ENCODE assay signal across 8 cellular contexts in genomic region chr17:31561469-31562412, GRCh38.
DNase-seq lines count a peak whose midpoint lies in the region; ATAC-seq and TF ChIP-seq lines count a peak whose summit lies in the region.

No MANE protein-coding gene starts in this region.

- no peaks in the 10 kb centered on the region for H3K27me3 ChIP-seq in GM23248 (replicated peaks; ENCODE audit: insufficient read depth)

- H4K20me1 ChIP-seq in GM23248 (ENCODE audit: insufficient read depth) = peaks cover 7% of the 10 kb centered on the region; the same call in 1 of the 2 replicates

- H3K9me3 ChIP-seq in GM23248 (ENCODE audit: low read depth) = no peaks in the 10 kb centered on the region

- H3F3A ChIP-seq in GM23248 (ENCODE audit: insufficient read depth) = peaks cover 41% of the 10 kb centered on the region

- peak; percentile 86 for DNase-seq in GM23248
- DNase-seq in RPMI7951 (ENCODE audit: low read depth) = peak; percentile 86
- DNase-seq in fibroblast of the aortic adventitia (ENCODE audit: low read depth) = peak; percentile 63
- DNase-seq in retinal pigment epithelial cell (ENCODE audit: low read depth) = no peak
- no peak for DNase-seq in stimulated activated CD4-positive, alpha-beta T cell treated with anti-CD3 and anti-CD28 coated beads, Interleukin-4, amount 100 ng/mL, for 4 hours
- no peak for DNase-seq in NCI-H128 (lab: John Stamatoyannopoulos, UW; ENCODE audit: unreplicated experiment)

- H3K79me2 ChIP-seq in GM23248 (ENCODE audit: insufficient read depth) = peaks cover 77% of the 10 kb centered on the region

- WGBS in GM23248 (ENCODE audit: low coverage in 1 of 2, low lambda C conversion rate in 2 of 2, missing lambda C conversion rate in 2 of 2), 2 experiments = 22 to 24% methylated on average over 10 of the region's 10 CpGs

- ATAC-seq in HG03045 (IDR thresholded peaks at IDR 0.05; ENCODE audit: unreplicated experiment) (no peak), GM21390 (IDR thresholded peaks at IDR 0.05; ENCODE audit: unreplicated experiment) (no peak)

- H3K4me1 ChIP-seq in GM23248 (ENCODE audit: insufficient read depth) = peaks cover 37% of the 10 kb centered on the region

- H3K4me3 ChIP-seq in GM23248 = peak overlapping the region; percentile 91
- peak overlapping the region; percentile 84 for H3K4me3 ChIP-seq in fibroblast of the aortic adventitia (ENCODE audit: low read depth, low read length)
- H3K4me3 ChIP-seq in retinal pigment epithelial cell (ENCODE audit: low read length) = peak overlapping the region; percentile 48

- peak overlapping the region; percentile 87 for H3K27ac ChIP-seq in GM23248

- peak overlapping the region; percentile 99 for H3K9ac ChIP-seq in GM23248

- H3K9me2 ChIP-seq in GM23248 (ENCODE audit: insufficient read depth) = no peaks in the 10 kb centered on the region

- TF ChIP-seq CTCF in fibroblast of the aortic adventitia (IDR thresholded peaks at IDR 0.05; ENCODE audit: insufficient read depth, low read length) (no peak), retinal pigment epithelial cell (conservative IDR thresholded peaks at IDR 0.05; ENCODE audit: low read depth, low read length) (no peak)

- in situ Hi-C loops in GM23248 (cut with MboI) = no loop called here

- peak overlapping the region; percentile 96 for H3K4me2 ChIP-seq in GM23248 (ENCODE audit: unreplicated experiment)

- H2AFZ ChIP-seq in GM23248 = no peak overlapping the region

- no peaks in the 10 kb centered on the region; the same call in 1 of the 2 replicates for H3K36me3 ChIP-seq in GM23248 (ENCODE audit: low read depth)

Comparison
In these comparisons a context has a peak if more than half of its experiments do, and no peak if none do; other contexts are left out.
1. DNase-seq: peak in GM23248 (single experiment), RPMI7951 (single experiment) and fibroblast of the aortic adventitia (single experiment); none in retinal pigment epithelial cell (single experiment), stimulated activated CD4-positive, alpha-beta T cell treated with anti-CD3 and anti-CD28 coated beads, Interleukin-4, amount 100 ng/mL, for 4 hours (0 of 2) and NCI-H128 (single experiment).
2. Peak in every context shown above with its lines, with median percentiles within 50 percentile points of each other: H3K4me3 ChIP-seq.